1 cellular context compared by ENCODE assay signal in genomic region chr2:176656055-176656775, GRCh38.
TF ChIP-seq lines count a peak whose summit lies in the region.

No MANE protein-coding gene starts in this region.

TF ChIP-seq in SK-N-SH, 30 proteins besides CTCF, POLR2A, EP300 and RAD21 (continued from another document):
- TF ChIP-seq IRF3 (IDR thresholded peaks at IDR 0.05; ENCODE audit: low read depth, low read length) = no peak
- no peak for TF ChIP-seq CHD2 (IDR thresholded peaks at IDR 0.05; ENCODE audit: low read length, partially characterized antibody)
- no peak for TF ChIP-seq TAF1 (IDR thresholded peaks at IDR 0.05; ENCODE audit: borderline replicate concordance, low read depth, low read length)
